Comparison of ENCODE assay signal across 8 cellular contexts in genomic region chr14:61025239-61026223, GRCh38. TPM values are rescaled to one million over a fixed set of nuclear protein-coding genes. Genes with fewer than 3 reads are reported as not detected.
A peak's percentile ranks its signal among the peaks of the same experiment; 100 is the strongest.
DNase-seq lines count a peak whose midpoint lies in the region; ATAC-seq and TF ChIP-seq lines count a peak whose summit lies in the region.

No MANE protein-coding gene starts in this region.

- H3F3A ChIP-seq in OCI-LY1 (ENCODE audit: insufficient read depth, low read length) = no peaks in the 10 kb centered on the region

- WGBS in thyroid gland, 2 donors = 51 to 52% methylated on average over 7 of the region's 7 CpGs

- H3K36me3 ChIP-seq in OCI-LY1 (ENCODE audit: insufficient read depth, low read length) (no peaks in the 10 kb centered on the region), neutrophil (no peaks in the 10 kb centered on the region), thyroid gland (no peaks in the 10 kb centered on the region)

- no peak overlapping the region for H3K4me3 Mint-ChIP-seq in activated T-cell treated with anti-CD3 and anti-CD28 coated beads, Interleukin-2, amount 50 U/mL, for 4 hours

- H3K27me3 ChIP-seq in OCI-LY1 (ENCODE audit: insufficient read depth, low read length) (no peaks in the 10 kb centered on the region), neutrophil (no peaks in the 10 kb centered on the region), thyroid gland (no peaks in the 10 kb centered on the region)

- H3K4me1 ChIP-seq in OCI-LY1 (ENCODE audit: insufficient read depth, low read length, severe bottlenecking) = peaks cover 52% of the 10 kb centered on the region
- H3K4me1 ChIP-seq in neutrophil (ENCODE audit: control insufficient read depth in 1 of 2, insufficient read depth in 1 of 2, low read depth in 1 of 2, low read length in 1 of 2) = peaks cover 18 to 25% of the 10 kb centered on the region in 2 experiments
- no peaks in the 10 kb centered on the region for H3K4me1 ChIP-seq in thyroid gland

- ATAC-seq in activated T-cell treated with anti-CD3 and anti-CD28 coated beads, Interleukin-2, amount 50 U/mL, for 4 hours = peak in 1 of 2 donors; percentile 35

- no peaks in the 10 kb centered on the region for H4K20me1 ChIP-seq in OCI-LY1 (ENCODE audit: insufficient read depth, low read length)

- H3K9me3 ChIP-seq in OCI-LY1 (ENCODE audit: low read length) (no peaks in the 10 kb centered on the region), neutrophil (no peaks in the 10 kb centered on the region), thyroid gland (no peaks in the 10 kb centered on the region)

- peak; percentile 41 for DNase-seq in activated gamma-delta T cell treated with Interleukin-2 at 50 U/mL for 16 hours
- no peak for DNase-seq in activated gamma-delta T cell (lab: John Stamatoyannopoulos, UW)
- DNase-seq in KBM-7 = peak; percentile 81
- peak; percentile 35 for DNase-seq in activated T-cell treated with anti-CD3 and anti-CD28 coated beads, Interleukin-2, amount 50 U/mL, for 4 hours
- peak; percentile 85 for DNase-seq in fibroblast of the aortic adventitia (ENCODE audit: low read depth)
- peak; percentile 47 to 50 for DNase-seq in thyroid gland

- no peaks in the 10 kb centered on the region for H3K27me3 Mint-ChIP-seq in activated T-cell treated with anti-CD3 and anti-CD28 coated beads, Interleukin-2, amount 50 U/mL, for 4 hours (ENCODE audit: low read depth)

- H3K9me3 Mint-ChIP-seq in activated T-cell treated with anti-CD3 and anti-CD28 coated beads, Interleukin-2, amount 50 U/mL, for 4 hours = no peaks in the 10 kb centered on the region

- no peak for TF ChIP-seq POLR2A in thyroid gland (IDR thresholded peaks at IDR 0.05)

- no peaks in the 10 kb centered on the region for H3K9me2 ChIP-seq in OCI-LY1 (ENCODE audit: low read depth, low read length)

- no peak overlapping the region for H3K9ac ChIP-seq in OCI-LY1 (ENCODE audit: low read length)

- peak overlapping the region; percentile 7; the same call in 1 of the 2 replicates for H3K4me2 ChIP-seq in OCI-LY1 (ENCODE audit: low read length)

- TF ChIP-seq CTCF in OCI-LY1 (IDR thresholded peaks at IDR 0.05; ENCODE audit: low read length) (peak; percentile 92), fibroblast of the aortic adventitia (IDR thresholded peaks at IDR 0.05; ENCODE audit: insufficient read depth, low read length) (peak; percentile 87), neutrophil (IDR thresholded peaks at IDR 0.05) (no peak), thyroid gland (IDR thresholded peaks at IDR 0.05) (peak; percentile 59 to 93 (median 74))

- intact Hi-C loops in thyroid gland (cut with DNase I) = loop anchor here (10.0 kb wide), 1 partner anchor 229 kb away; no protein-coding TSS in a partner anchor

- no peak overlapping the region for H2AFZ ChIP-seq in OCI-LY1 (ENCODE audit: low read length)

- H3K36me3 Mint-ChIP-seq in activated T-cell treated with anti-CD3 and anti-CD28 coated beads, Interleukin-2, amount 50 U/mL, for 4 hours (ENCODE audit: insufficient read depth) = peaks cover 2% of the 10 kb centered on the region

- peak overlapping the region; percentile 12 for H3K27ac ChIP-seq in OCI-LY1 (ENCODE audit: low read depth, low read length, poor library complexity, severe bottlenecking)
- H3K27ac ChIP-seq in neutrophil = peak overlapping the region; percentile 63
- H3K27ac ChIP-seq in thyroid gland = peak overlapping the region in 1 of 3 donors; percentile 1

- no peak overlapping the region for H3K4me3 ChIP-seq in OCI-LY1 (ENCODE audit: low read depth, low read length, poor library complexity, severe bottlenecking)
- H3K4me3 ChIP-seq in fibroblast of the aortic adventitia (ENCODE audit: low read depth, low read length) = peak overlapping the region; percentile 18
- H3K4me3 ChIP-seq in neutrophil (ENCODE audit: low read depth in 1 of 2, low read length in 1 of 2) = no peak overlapping the region
- no peak overlapping the region for H3K4me3 ChIP-seq in thyroid gland (replicated peaks in 1 of 3)

- no peaks in the 10 kb centered on the region for H3K79me2 ChIP-seq in OCI-LY1 (ENCODE audit: insufficient read depth, low read length)

- in situ Hi-C loops in KBM-7 (cut with MboI; ENCODE audit: low pct_unique_long_range_greater_than_20kb, low sequenced_read_pairs) = no loop called here

- H3K4me1 Mint-ChIP-seq in activated T-cell treated with anti-CD3 and anti-CD28 coated beads, Interleukin-2, amount 50 U/mL, for 4 hours (ENCODE audit: low read depth) = no peaks in the 10 kb centered on the region

RNA-seq across cellular contexts. Expression of gene SLC38A6, which starts 44.5 kb away (rescaled TPM):
- 1 to 10 TPM; 2.9 to 3.8 (median 3.3) TPM for total RNA-seq in activated T-cell treated with anti-CD3 and anti-CD28 coated beads, Interleukin-2, amount 50 U/mL, for 4 hours
- total RNA-seq in fibroblast of the aortic adventitia (ENCODE audit: low replicate concordance) = 74.9 and 225 TPM in 2 replicates
- 10 to 100 TPM; 16.1 to 47.7 (median 32.4) TPM for total RNA-seq in thyroid gland

RNA-seq across cellular contexts. Expression of gene TRMT5, which starts 44.7 kb away (rescaled TPM):
- 10 to 100 TPM; 14.8 to 20.5 (median 20.0) TPM for total RNA-seq in activated T-cell treated with anti-CD3 and anti-CD28 coated beads, Interleukin-2, amount 50 U/mL, for 4 hours
- 18.6 and 23.9 TPM in 2 replicates for total RNA-seq in fibroblast of the aortic adventitia (ENCODE audit: low replicate concordance)
- 10 to 100 TPM in 1 of 4 donors, 1 to 10 TPM in 3; 9.5 to 14.1 (median 9.9) TPM for total RNA-seq in thyroid gland
